ENCODE assay signal across 17 cellular contexts in genomic region chr16:29802416-29802935, GRCh38. TPM values are rescaled to one million over a fixed set of nuclear protein-coding genes. Genes with fewer than 3 reads are reported as not detected.
DNase-seq lines count a peak whose midpoint lies in the region; ATAC-seq and TF ChIP-seq lines count a peak whose summit lies in the region.
"Had no signal": no experiment of that assay in that cellular context is flagged by ENCODE, and none has a peak within 500 bp of the region (broad histone marks: within the 10 kb centered on the region; RNA-seq: fewer than 3 reads in every experiment).

No MANE protein-coding gene starts in this region.

- no peak overlapping the region for H3K27ac ChIP-seq in GM23338 (ENCODE audit: low read depth)

- no peaks in the 10 kb centered on the region for H3K9me3 Mint-ChIP-seq in activated CD4-positive, alpha-beta T cell treated with anti-CD3 and anti-CD28 coated beads for 36 hours (ENCODE audit: low read depth)
- no peaks in the 10 kb centered on the region for H3K9me3 Mint-ChIP-seq in GM23338
- no peaks in the 10 kb centered on the region for H3K9me3 Mint-ChIP-seq in activated T-helper 1 cell treated with anti-CD3 and anti-CD28 coated beads, Interleukin-12 subunit alpha, Interleukin-12 subunit beta, Interleukin-2, Interleukin-4 antibody, amounts not matched to agents 30 ng/mL and 10 ng/mL and 1 ng/mL, durations not matched to agents 14 hours and 24 hours and 36 hours
- no peaks in the 10 kb centered on the region for H3K9me3 Mint-ChIP-seq in nephron progenitor cell

- peaks cover 33% of the 10 kb centered on the region for H3F3A ChIP-seq in GM23338 (replicated peaks; ENCODE audit: low read depth)

- peaks cover 52% of the 10 kb centered on the region for H3K36me3 Mint-ChIP-seq in activated CD4-positive, alpha-beta T cell treated with anti-CD3 and anti-CD28 coated beads for 36 hours (ENCODE audit: low read depth)
- H3K36me3 Mint-ChIP-seq in GM23338 (ENCODE audit: low read depth), result peaks cover 67% of the 10 kb centered on the region
- H3K36me3 Mint-ChIP-seq in activated T-helper 1 cell treated with anti-CD3 and anti-CD28 coated beads, Interleukin-12 subunit alpha, Interleukin-12 subunit beta, Interleukin-2, Interleukin-4 antibody, amounts not matched to agents 30 ng/mL and 10 ng/mL and 1 ng/mL, durations not matched to agents 14 hours and 24 hours and 36 hours (ENCODE audit: low read depth), result peaks cover 51% of the 10 kb centered on the region
- H3K36me3 Mint-ChIP-seq in nephron progenitor cell (ENCODE audit: low read depth), result peaks cover 47% of the 10 kb centered on the region

- ATAC-seq in activated CD4-positive, alpha-beta T cell treated with anti-CD3 and anti-CD28 coated beads for 36 hours, result no peak
- no peak for ATAC-seq in GM23338
- ATAC-seq in mucosa of descending colon, result no peak
- ATAC-seq: activated CD4-positive, CD25-positive, alpha-beta regulatory T cell treated with anti-CD3 and anti-CD28 coated beads, Interleukin-2, amount 50 U/mL, for 24 hours had no signal

- H3K27me3 ChIP-seq in GM23338 (ENCODE audit: insufficient read depth), result no peaks in the 10 kb centered on the region
- H3K27me3 ChIP-seq: tibial artery had no signal

- no peak for DNase-seq in activated CD4-positive, alpha-beta T cell treated with anti-CD3 and anti-CD28 coated beads for 36 hours
- no peak for DNase-seq in activated CD4-positive, alpha-beta T cell treated with anti-CD3 and anti-CD28 coated beads, Interleukin-2, amount 50 U/mL, for 4 hours
- no peak for DNase-seq in GM23338 (ENCODE audit: low spot score)
- DNase-seq in activated T-helper 1 cell treated with anti-CD3 and anti-CD28 coated beads, Interleukin-12 subunit alpha, Interleukin-12 subunit beta, Interleukin-2, Interleukin-4 antibody, amounts not matched to agents 30 ng/mL and 10 ng/mL and 1 ng/mL, durations not matched to agents 14 hours and 24 hours and 36 hours (ENCODE audit: low spot score), result no peak
- no peak for DNase-seq in nephron progenitor cell
- DNase-seq in mucosa of descending colon, result no peak
- no peak for DNase-seq in DMS53 treated with DMSO at 0.1 percent for 48 hours (lab: John Stamatoyannopoulos, UW; ENCODE audit: unreplicated experiment)
- no peak for DNase-seq in ACHN
- DNase-seq: anterior cingulate cortex; foreskin melanocyte; left ventricle myocardium inferior; NCI-H2029 treated with DMSO at 0.1 percent for 48 hours; stimulated activated CD4-positive, alpha-beta T cell treated with anti-CD3 and anti-CD28 coated beads, Interleukin-4, amount 100 ng/mL, for 1 hour; stimulated activated CD8-positive, alpha-beta memory T cell treated with anti-CD3 and anti-CD28 coated beads, Interleukin-4, amount 100 ng/mL, for 48 hours; SW 1271; tibial artery had no signal

- no peak for TF ChIP-seq CTCF in GM23338 (conservative IDR thresholded peaks at IDR 0.05; ENCODE audit: low read depth in 2 of 2)
- no peak for TF ChIP-seq CTCF in nephron progenitor cell (IDR thresholded peaks at IDR 0.05)
- TF ChIP-seq CTCF in mucosa of descending colon (IDR thresholded peaks at IDR 0.05), result no peak

- H3K27ac Mint-ChIP-seq in activated CD4-positive, alpha-beta T cell treated with anti-CD3 and anti-CD28 coated beads for 36 hours, result peak overlapping the region; percentile 12
- H3K27ac Mint-ChIP-seq in GM23338 (peak overlapping the region; percentile 62; the same call in 1 of the 2 replicates), nephron progenitor cell (peak overlapping the region; percentile 80)
- H3K27ac Mint-ChIP-seq in activated T-helper 1 cell treated with anti-CD3 and anti-CD28 coated beads, Interleukin-12 subunit alpha, Interleukin-12 subunit beta, Interleukin-2, Interleukin-4 antibody, amounts not matched to agents 30 ng/mL and 10 ng/mL and 1 ng/mL, durations not matched to agents 14 hours and 24 hours and 36 hours, result peak overlapping the region; percentile 53

- intact Hi-C loops in activated CD4-positive, alpha-beta T cell treated with anti-CD3 and anti-CD28 coated beads for 36 hours (cut with DNase I, micrococcal nuclease), result no loop called here
- intact Hi-C loops in activated T-helper 1 cell treated with anti-CD3 and anti-CD28 coated beads, Interleukin-12 subunit alpha, Interleukin-12 subunit beta, Interleukin-2, Interleukin-4 antibody, amounts not matched to agents 30 ng/mL and 10 ng/mL and 1 ng/mL, durations not matched to agents 14 hours and 24 hours and 36 hours (cut with micrococcal nuclease), result no loop called here
- intact Hi-C loops in mucosa of descending colon (cut with DNase I, micrococcal nuclease), result no loop called here

- no peaks in the 10 kb centered on the region for H3K9me3 ChIP-seq in mucosa of descending colon
- H3K9me3 ChIP-seq: left ventricle myocardium inferior, tibial artery had no signal

- no peak overlapping the region for H3K4me3 ChIP-seq in GM23338
- H3K4me3 ChIP-seq in mucosa of descending colon, result no peak overlapping the region
- H3K4me3 ChIP-seq: left ventricle myocardium inferior, tibial artery had no signal

- peaks cover 28% of the 10 kb centered on the region for H3K36me3 ChIP-seq in GM23338 (ENCODE audit: insufficient read depth)
- peaks cover 9% of the 10 kb centered on the region for H3K36me3 ChIP-seq in mucosa of descending colon (ENCODE audit: low read depth)

- peaks cover 4% of the 10 kb centered on the region for H3K79me2 ChIP-seq in GM23338 (replicated peaks; ENCODE audit: insufficient read depth)

- CTCF ChIA-PET in activated CD4-positive, alpha-beta T cell treated with anti-CD3 and anti-CD28 coated beads for 36 hours (lab: Charles Lee), result interaction anchor here (0.6 to 3.5 kb wide), 4 partner anchors 12 to 861 kb away, joined by 3 to 23 read pairs (median 8); partner anchors contain the start of gene KIF22

- H4K20me1 ChIP-seq in GM23338 (replicated peaks; ENCODE audit: insufficient read depth), result peaks cover 11% of the 10 kb centered on the region; the same call in 1 of the 2 replicates

- no peak overlapping the region for H3K4me3 Mint-ChIP-seq in activated CD4-positive, alpha-beta T cell treated with anti-CD3 and anti-CD28 coated beads for 36 hours
- no peak overlapping the region; the same call in 2 of the 3 replicates for H3K4me3 Mint-ChIP-seq in GM23338
- peak overlapping the region; percentile 63 for H3K4me3 Mint-ChIP-seq in activated T-helper 1 cell treated with anti-CD3 and anti-CD28 coated beads, Interleukin-12 subunit alpha, Interleukin-12 subunit beta, Interleukin-2, Interleukin-4 antibody, amounts not matched to agents 30 ng/mL and 10 ng/mL and 1 ng/mL, durations not matched to agents 14 hours and 24 hours and 36 hours
- H3K4me3 Mint-ChIP-seq in nephron progenitor cell, result no peak overlapping the region

- H3K9me2 ChIP-seq in GM23338 (ENCODE audit: insufficient read depth), result no peaks in the 10 kb centered on the region

- in situ Hi-C loops in ACHN (cut with HindIII; ENCODE audit: low pct_ligation_motif_present, low pct_unique_long_range_greater_than_20kb, low sequenced_read_pairs), result no loop called here

- POLR2A ChIA-PET in activated CD4-positive, alpha-beta T cell treated with anti-CD3 and anti-CD28 coated beads for 36 hours (lab: Charles Lee), result interaction anchor here (0.9 to 4.1 kb wide), 3 partner anchors 9 to 102 kb away, joined by 3 to 21 read pairs (median 4); partner anchors contain the start of gene KIF22

- no peak overlapping the region for H3K4me2 ChIP-seq in GM23338

- no peaks in the 10 kb centered on the region for H3K27me3 Mint-ChIP-seq in activated CD4-positive, alpha-beta T cell treated with anti-CD3 and anti-CD28 coated beads for 36 hours
- peaks cover 25% of the 10 kb centered on the region for H3K27me3 Mint-ChIP-seq in GM23338 (ENCODE audit: insufficient read depth, low read depth, poor library complexity)
- no peaks in the 10 kb centered on the region for H3K27me3 Mint-ChIP-seq in activated T-helper 1 cell treated with anti-CD3 and anti-CD28 coated beads, Interleukin-12 subunit alpha, Interleukin-12 subunit beta, Interleukin-2, Interleukin-4 antibody, amounts not matched to agents 30 ng/mL and 10 ng/mL and 1 ng/mL, durations not matched to agents 14 hours and 24 hours and 36 hours (ENCODE audit: insufficient read depth)
- peaks cover 3% of the 10 kb centered on the region for H3K27me3 Mint-ChIP-seq in nephron progenitor cell (ENCODE audit: low read depth, poor library complexity)

- peaks cover 16% of the 10 kb centered on the region for H3K4me1 Mint-ChIP-seq in activated CD4-positive, alpha-beta T cell treated with anti-CD3 and anti-CD28 coated beads for 36 hours
- H3K4me1 Mint-ChIP-seq in GM23338 (peaks cover 30% of the 10 kb centered on the region), nephron progenitor cell (peaks cover 26% of the 10 kb centered on the region)
- peaks cover 26% of the 10 kb centered on the region for H3K4me1 Mint-ChIP-seq in activated T-helper 1 cell treated with anti-CD3 and anti-CD28 coated beads, Interleukin-12 subunit alpha, Interleukin-12 subunit beta, Interleukin-2, Interleukin-4 antibody, amounts not matched to agents 30 ng/mL and 10 ng/mL and 1 ng/mL, durations not matched to agents 14 hours and 24 hours and 36 hours (ENCODE audit: low read depth)

- no peak overlapping the region for H2AFZ ChIP-seq in GM23338

- H3K4me1 ChIP-seq in GM23338 (ENCODE audit: insufficient read depth) (peaks cover 24% of the 10 kb centered on the region), mucosa of descending colon (ENCODE audit: low read depth) (peaks cover 8% of the 10 kb centered on the region)

RNA-seq across cellular contexts. Expression of gene MAZ, which starts 3.9 kb away (rescaled TPM):
- 100 to 1,000 TPM; 306 to 387 TPM for total RNA-seq in activated CD4-positive, alpha-beta T cell treated with anti-CD3 and anti-CD28 coated beads for 36 hours
- 181 and 270 TPM in 2 replicates for total RNA-seq in GM23338 (2014; rRNA removed; shearing (Covaris generic))
- 155 and 170 TPM in 2 replicates for polyA plus RNA-seq in GM23338 (2016; fragmentation: Nextera tagmentation; extraction: Ambion mirVana)
- total RNA-seq in activated T-helper 1 cell treated with anti-CD3 and anti-CD28 coated beads, Interleukin-12 subunit alpha, Interleukin-12 subunit beta, Interleukin-2, Interleukin-4 antibody, amounts not matched to agents 30 ng/mL and 10 ng/mL and 1 ng/mL, durations not matched to agents 14 hours and 24 hours and 36 hours, result 365 and 380 TPM in 2 replicates
- 100 to 1,000 TPM; 224 to 415 (median 225) TPM for total RNA-seq in mucosa of descending colon

RNA-seq across cellular contexts. Expression of gene PRRT2, which starts 9.5 kb away (rescaled TPM):
- total RNA-seq in activated CD4-positive, alpha-beta T cell treated with anti-CD3 and anti-CD28 coated beads for 36 hours, result under 1 TPM; 0.64 to 0.93 TPM
- 8.9 and 13.3 TPM in 2 replicates for total RNA-seq in GM23338 (2014; rRNA removed; shearing (Covaris generic))
- polyA plus RNA-seq in GM23338 (2016; fragmentation: Nextera tagmentation; extraction: Ambion mirVana), result 13.6 and 16.6 TPM in 2 replicates
- 1.0 and 1.3 TPM in 2 replicates for total RNA-seq in activated T-helper 1 cell treated with anti-CD3 and anti-CD28 coated beads, Interleukin-12 subunit alpha, Interleukin-12 subunit beta, Interleukin-2, Interleukin-4 antibody, amounts not matched to agents 30 ng/mL and 10 ng/mL and 1 ng/mL, durations not matched to agents 14 hours and 24 hours and 36 hours
- 10 to 100 TPM in 1 of 3 donors, under 1 TPM in 2; 0.81 to 15.2 (median 0.94) TPM for total RNA-seq in mucosa of descending colon

RNA-seq across cellular contexts. Expression of gene KIF22, which starts 11.9 kb away (rescaled TPM):
- 100 to 1,000 TPM; 153 to 168 TPM for total RNA-seq in activated CD4-positive, alpha-beta T cell treated with anti-CD3 and anti-CD28 coated beads for 36 hours
- 179 and 192 TPM in 2 replicates for total RNA-seq in GM23338 (2014; rRNA removed; shearing (Covaris generic))
- polyA plus RNA-seq in GM23338 (2016; fragmentation: Nextera tagmentation; extraction: Ambion mirVana), result 110 and 120 TPM in 2 replicates
- total RNA-seq in activated T-helper 1 cell treated with anti-CD3 and anti-CD28 coated beads, Interleukin-12 subunit alpha, Interleukin-12 subunit beta, Interleukin-2, Interleukin-4 antibody, amounts not matched to agents 30 ng/mL and 10 ng/mL and 1 ng/mL, durations not matched to agents 14 hours and 24 hours and 36 hours, result 134 and 140 TPM in 2 replicates
- 10 to 100 TPM; 24.7 to 56.2 (median 53.0) TPM for total RNA-seq in mucosa of descending colon

RNA-seq across cellular contexts. Expression of gene PAGR1, which starts 13.5 kb away (rescaled TPM):
- 10 to 100 TPM; 20.6 to 25.6 TPM for total RNA-seq in activated CD4-positive, alpha-beta T cell treated with anti-CD3 and anti-CD28 coated beads for 36 hours
- 59.7 and 67.6 TPM in 2 replicates for total RNA-seq in GM23338 (2014; rRNA removed; shearing (Covaris generic))
- 76.7 and 78.7 TPM in 2 replicates for polyA plus RNA-seq in GM23338 (2016; fragmentation: Nextera tagmentation; extraction: Ambion mirVana)
- 29.2 and 30.8 TPM in 2 replicates for total RNA-seq in activated T-helper 1 cell treated with anti-CD3 and anti-CD28 coated beads, Interleukin-12 subunit alpha, Interleukin-12 subunit beta, Interleukin-2, Interleukin-4 antibody, amounts not matched to agents 30 ng/mL and 10 ng/mL and 1 ng/mL, durations not matched to agents 14 hours and 24 hours and 36 hours
- total RNA-seq in mucosa of descending colon, result 10 to 100 TPM; 15.6 to 25.1 (median 20.5) TPM

RNA-seq across cellular contexts. Expression of gene MVP, which starts 17.8 kb away (rescaled TPM):
- total RNA-seq in activated CD4-positive, alpha-beta T cell treated with anti-CD3 and anti-CD28 coated beads for 36 hours, result 100 to 1,000 TPM in 1 of 2 experiments, 10 to 100 TPM in 1; 86.2 to 101 TPM
- total RNA-seq in GM23338 (2014; rRNA removed; shearing (Covaris generic)), result 2.6 and 3.7 TPM in 2 replicates
- 1.4 and 2.0 TPM in 2 replicates for polyA plus RNA-seq in GM23338 (2016; fragmentation: Nextera tagmentation; extraction: Ambion mirVana)
- total RNA-seq in activated T-helper 1 cell treated with anti-CD3 and anti-CD28 coated beads, Interleukin-12 subunit alpha, Interleukin-12 subunit beta, Interleukin-2, Interleukin-4 antibody, amounts not matched to agents 30 ng/mL and 10 ng/mL and 1 ng/mL, durations not matched to agents 14 hours and 24 hours and 36 hours, result 117 and 124 TPM in 2 replicates
- 100 to 1,000 TPM; 307 to 552 (median 529) TPM for total RNA-seq in mucosa of descending colon

Comparison
In these comparisons a context has a peak if more than half of its experiments do, and no peak if none do; other contexts are left out.
1. H3K27ac Mint-ChIP-seq: peak in every context shown above with its lines; median percentile 80 in nephron progenitor cell; 62 in GM23338; 53 in activated T-helper 1 cell treated with anti-CD3 and anti-CD28 coated beads, Interleukin-12 subunit alpha, Interleukin-12 subunit beta, Interleukin-2, Interleukin-4 antibody, amounts not matched to agents 30 ng/mL and 10 ng/mL and 1 ng/mL, durations not matched to agents 14 hours and 24 hours and 36 hours; 12 in activated CD4-positive, alpha-beta T cell treated with anti-CD3 and anti-CD28 coated beads for 36 hours.